Comparison of ENCODE assay signal across 33 cellular contexts in the genomic region with DNA sequence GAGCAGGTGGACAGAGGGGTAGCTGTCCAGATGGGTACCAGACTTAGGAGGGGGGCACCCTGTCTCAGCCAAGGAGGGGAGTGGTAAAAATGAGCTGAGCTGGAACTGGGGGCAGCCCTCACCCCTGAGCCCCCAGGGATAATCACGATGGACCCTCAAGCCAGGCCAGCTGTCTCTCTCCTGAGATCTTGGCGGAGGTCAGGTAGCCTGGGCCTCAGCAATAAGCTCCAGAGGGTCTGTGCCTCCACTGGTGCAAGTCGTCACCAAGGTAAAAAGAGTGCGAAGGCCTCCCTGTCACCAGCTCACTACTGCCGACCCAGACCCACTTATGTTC. TPM values are rescaled to one million over a fixed set of nuclear protein-coding genes. Genes with fewer than 3 reads are reported as not detected.
"Had no signal": no experiment of that assay in that cellular context is flagged by ENCODE, and none has a peak within 500 bp of the region (broad histone marks: within the 10 kb centered on the region; RNA-seq: fewer than 3 reads in every experiment).

No MANE protein-coding gene starts in this region.

- H3K9me3 ChIP-seq: esophagus muscularis mucosa, heart right ventricle, left ventricle myocardium inferior, lower lobe of right lung, ovary, spleen, thoracic aorta, tibial nerve, upper lobe of right lung, uterus had no signal

- H3K4me1 ChIP-seq: foreskin keratinocyte had no signal

- H3K27me3 ChIP-seq: ovary had no signal

- ATAC-seq: foreskin keratinocyte; heart right ventricle; lower lobe of right lung; naive thymus-derived CD8-positive, alpha-beta T cell; stimulated activated memory B cell treated with anti-CD40 and anti-IgM and Interleukin-4, amounts not matched to agents 10 μg/mL and 1 μg/mL and 100 μg/mL, for 72 hours; stimulated activated naive CD8-positive, alpha-beta T cell treated with anti-CD3 and anti-CD28 coated beads, Interleukin-15, Interleukin-2, amounts not matched to agents 100 U/mL and 50 U/mL, for 24 hours; upper lobe of right lung had no signal

- H3K36me3 ChIP-seq: esophagus muscularis mucosa, heart right ventricle, left ventricle myocardium inferior, lower lobe of right lung, ovary, spleen, thoracic aorta, tibial nerve, upper lobe of right lung, uterus had no signal

- FAIRE-seq: endothelial cell of umbilical vein had no signal

- DNase-seq: dermis blood vessel endothelial cell; effector memory CD4-positive, alpha-beta T cell; foreskin keratinocyte; glutamatergic neuron; heart right ventricle; hypothalamus; immature natural killer cell; islet precursor cell; kidney glomerular epithelial cell; left ventricle myocardium inferior; lower lobe of right lung; naive thymus-derived CD8-positive, alpha-beta T cell; occipital lobe; ovary; spleen; stimulated activated CD4-positive, alpha-beta T cell treated with anti-CD3 and anti-CD28 coated beads, Interleukin-4, amount 100 ng/mL, for 4 hours; stimulated activated naive CD8-positive, alpha-beta T cell treated with anti-CD3 and anti-CD28 coated beads, Interleukin-15, Interleukin-2, amounts not matched to agents 100 U/mL and 50 U/mL, for 24 hours; substantia nigra; upper lobe of right lung; uterus had no signal

- H3K4me3 ChIP-seq: coronary artery, esophagus muscularis mucosa, heart right ventricle, left ventricle myocardium inferior, lower lobe of right lung, ovary, skin epidermis, spleen, thoracic aorta, tibial nerve, upper lobe of right lung, uterus had no signal

- H3K27ac ChIP-seq: coronary artery, esophagus muscularis mucosa, foreskin keratinocyte, heart right ventricle, left ventricle myocardium inferior, lower lobe of right lung, ovary, skin epidermis, spleen, thoracic aorta, tibial nerve, upper lobe of right lung, uterus had no signal

RNA-seq across cellular contexts. Expression of gene SLC38A3, which starts 5.1 kb away (rescaled TPM):
- total RNA-seq: dermis blood vessel endothelial cell; epithelial cell of proximal tubule; fibroblast of lung; foreskin keratinocyte; left colon; lower lobe of right lung; naive thymus-derived CD8-positive, alpha-beta T cell; spleen; upper lobe of right lung had no signal
- polyA plus RNA-seq: immature natural killer cell; naive thymus-derived CD8-positive, alpha-beta T cell; neural cell had no signal

RNA-seq across cellular contexts. Expression of gene GNAT1, which starts 18.7 kb away (rescaled TPM):
- total RNA-seq: dermis blood vessel endothelial cell; epithelial cell of proximal tubule; esophagus muscularis mucosa; fibroblast of lung; foreskin keratinocyte; heart right ventricle; left colon; left ventricle myocardium inferior; lower lobe of right lung; mesenteric fat pad; naive thymus-derived CD8-positive, alpha-beta T cell; occipital lobe; ovary; posterior vena cava; tibial nerve; upper lobe of right lung; uterus had no signal
- polyA plus RNA-seq: endothelial cell of umbilical vein; fibroblast of lung; foreskin keratinocyte; heart right ventricle; immature natural killer cell; naive thymus-derived CD8-positive, alpha-beta T cell; neural cell; ovary had no signal

RNA-seq across cellular contexts. Expression of gene SEMA3F, which starts 55.0 kb away (rescaled TPM):
- total RNA-seq: naive thymus-derived CD8-positive, alpha-beta T cell had no signal
- polyA plus RNA-seq: immature natural killer cell; naive thymus-derived CD8-positive, alpha-beta T cell had no signal

RNA-seq across cellular contexts. Expression of gene SEMA3B, which starts 58.8 kb away (rescaled TPM):
- polyA plus RNA-seq: immature natural killer cell had no signal
